Comparison of ENCODE assay signal across 3 cellular contexts in genomic region chr4:5278213-5278612, GRCh38.
"Had no signal": no experiment of that assay in that cellular context is flagged by ENCODE, and none has a peak within 500 bp of the region (broad histone marks: within the 10 kb centered on the region; RNA-seq: fewer than 3 reads in every experiment).

No MANE protein-coding gene starts in this region.

- H3K4me3 ChIP-seq: GM12878 had no signal

- ATAC-seq: GM12878 had no signal

- DNase-seq: GDM1, GF-D8 had no signal
